In the genomic region with DNA sequence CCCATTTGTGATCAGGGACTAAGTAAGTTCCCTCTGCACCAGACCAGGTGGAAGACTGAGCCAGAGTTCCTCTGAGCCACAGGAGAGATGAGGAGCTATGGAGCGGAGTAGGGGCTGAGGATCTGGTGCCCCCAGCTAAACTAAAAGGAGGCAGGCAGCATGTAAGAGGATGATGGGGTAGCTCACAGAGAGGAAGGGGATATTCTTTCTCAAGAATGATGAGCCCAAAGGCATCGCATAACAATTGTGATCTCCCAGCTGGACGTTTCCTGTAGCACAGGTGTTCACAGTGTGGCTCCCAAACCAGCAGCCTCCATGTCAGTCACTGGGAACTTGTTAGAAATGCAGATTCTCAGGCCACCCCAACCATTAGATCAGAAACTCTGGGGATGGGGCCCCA, we compare ENCODE assay signal across 1 cellular context.
TF ChIP-seq lines count a peak whose summit lies in the region.

No MANE protein-coding gene starts in this region.

TF ChIP-seq in SK-N-SH treated with all-trans-retinoic acid at 6 μM for 48 hours, 23 proteins besides CTCF, POLR2A, EP300 and RAD21 (continued from another document):
- no peak for TF ChIP-seq TSHZ2 (CRISPR knock-in tag; IDR thresholded peaks at IDR 0.05)
- TF ChIP-seq SNAI2 (CRISPR knock-in tag; IDR thresholded peaks at IDR 0.05), result no peak
